In the genomic region with DNA sequence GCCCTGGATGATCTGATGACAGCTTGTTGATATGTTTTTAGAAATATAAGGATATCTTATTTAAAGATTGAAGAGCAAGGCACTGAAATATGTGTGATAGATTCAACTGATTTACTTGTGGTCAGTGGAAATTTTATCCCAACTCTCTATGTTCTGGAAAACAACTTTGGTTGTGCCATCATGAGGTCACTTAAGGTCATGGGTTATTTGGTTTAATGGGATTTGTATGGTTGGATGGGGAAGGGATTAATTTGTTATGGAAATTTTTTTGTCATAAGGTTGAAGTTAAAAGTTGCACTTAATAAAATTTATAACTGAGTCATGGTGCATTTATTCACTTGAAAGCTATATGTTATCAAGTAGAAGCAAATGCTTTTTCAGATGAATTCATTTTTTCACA, we compare ENCODE assay signal across 19 cellular contexts.
"Had no signal": no experiment of that assay in that cellular context is flagged by ENCODE, and none has a peak within 500 bp of the region (broad histone marks: within the 10 kb centered on the region; RNA-seq: fewer than 3 reads in every experiment).

No MANE protein-coding gene starts in this region.

- H3K36me3 Mint-ChIP-seq: memory B cell; natural killer cell treated with Interleukin-12 subunit alpha and Interleukin-12 subunit beta and Interleukin-15 and Interleukin-18, amount 100 ng/mL, for 72 hours; stimulated activated naive B cell treated with anti-CD40 and anti-IgM and Interleukin-4, amounts not matched to agents 10 μg/mL and 1 μg/mL and 100 μg/mL, for 72 hours had no signal

- H3K4me3 ChIP-seq: lower lobe of right lung, pancreas, right atrium auricular region, sigmoid colon, skin epidermis, thoracic aorta, tibial nerve, upper lobe of left lung had no signal

- ATAC-seq: left ventricle myocardium superior; lower lobe of right lung; natural killer cell treated with Interleukin-12 subunit alpha and Interleukin-12 subunit beta and Interleukin-15 and Interleukin-18, amount 100 ng/mL, for 72 hours; pancreas; stimulated activated naive B cell treated with anti-CD40 and anti-IgM and Interleukin-4, amounts not matched to agents 10 μg/mL and 1 μg/mL and 100 μg/mL, for 72 hours had no signal

- H3K9me3 Mint-ChIP-seq: stimulated activated naive CD8-positive, alpha-beta T cell treated with anti-CD3 and anti-CD28 coated beads, Interleukin-15, Interleukin-2, amounts not matched to agents 100 ng/mL and 50 ng/mL, for 24 hours had no signal

- H3K27ac Mint-ChIP-seq: memory B cell; natural killer cell treated with Interleukin-12 subunit alpha and Interleukin-12 subunit beta and Interleukin-15 and Interleukin-18, amount 100 ng/mL, for 72 hours; stimulated activated naive B cell treated with anti-CD40 and anti-IgM and Interleukin-4, amounts not matched to agents 10 μg/mL and 1 μg/mL and 100 μg/mL, for 72 hours; stimulated activated naive CD8-positive, alpha-beta T cell treated with anti-CD3 and anti-CD28 coated beads, Interleukin-15, Interleukin-2, amounts not matched to agents 100 ng/mL and 50 ng/mL, for 24 hours had no signal

- H3K27ac ChIP-seq: lower lobe of right lung, neutrophil, pancreas, right atrium auricular region, sigmoid colon, skin epidermis, thoracic aorta, upper lobe of left lung had no signal

- H3K4me1 ChIP-seq: lower lobe of right lung had no signal

- H3K36me3 ChIP-seq: lower lobe of right lung, neutrophil, pancreas, right atrium auricular region, sigmoid colon, thoracic aorta, tibial nerve, upper lobe of left lung had no signal

- H3K27me3 ChIP-seq: neutrophil, pancreas, right atrium auricular region, sigmoid colon, tibial nerve, upper lobe of left lung had no signal

- DNase-seq: cortex of kidney; head of caudate nucleus; left ventricle myocardium superior; lower lobe of right lung; pancreas; sigmoid colon; stimulated activated CD4-positive, alpha-beta T cell treated with anti-CD3 and anti-CD28 coated beads, Interleukin-15, amount 100 ng/mL, for 24 hours; stimulated activated CD4-positive, alpha-beta T cell treated with anti-CD3 and anti-CD28 coated beads, Interleukin-2, amount 100 ng/mL, for 48 hours; stimulated activated naive B cell treated with anti-CD40 and anti-IgM and Interleukin-4, amounts not matched to agents 10 μg/mL and 1 μg/mL and 100 μg/mL, for 72 hours; upper lobe of left lung had no signal

- H3K4me1 Mint-ChIP-seq: memory B cell; stimulated activated naive B cell treated with anti-CD40 and anti-IgM and Interleukin-4, amounts not matched to agents 10 μg/mL and 1 μg/mL and 100 μg/mL, for 72 hours had no signal

- H3K9me3 ChIP-seq: lower lobe of right lung, neutrophil, pancreas, right atrium auricular region, sigmoid colon, thoracic aorta, tibial nerve, upper lobe of left lung had no signal

- H3K4me3 Mint-ChIP-seq: memory B cell; natural killer cell treated with Interleukin-12 subunit alpha and Interleukin-12 subunit beta and Interleukin-15 and Interleukin-18, amount 100 ng/mL, for 72 hours; neural crest cell; stimulated activated naive B cell treated with anti-CD40 and anti-IgM and Interleukin-4, amounts not matched to agents 10 μg/mL and 1 μg/mL and 100 μg/mL, for 72 hours; stimulated activated naive CD8-positive, alpha-beta T cell treated with anti-CD3 and anti-CD28 coated beads, Interleukin-15, Interleukin-2, amounts not matched to agents 100 ng/mL and 50 ng/mL, for 24 hours had no signal

- H3K27me3 Mint-ChIP-seq: memory B cell; stimulated activated naive B cell treated with anti-CD40 and anti-IgM and Interleukin-4, amounts not matched to agents 10 μg/mL and 1 μg/mL and 100 μg/mL, for 72 hours; stimulated activated naive CD8-positive, alpha-beta T cell treated with anti-CD3 and anti-CD28 coated beads, Interleukin-15, Interleukin-2, amounts not matched to agents 100 ng/mL and 50 ng/mL, for 24 hours had no signal
